Comparison of ENCODE assay signal across 8 cellular contexts in the genomic region with DNA sequence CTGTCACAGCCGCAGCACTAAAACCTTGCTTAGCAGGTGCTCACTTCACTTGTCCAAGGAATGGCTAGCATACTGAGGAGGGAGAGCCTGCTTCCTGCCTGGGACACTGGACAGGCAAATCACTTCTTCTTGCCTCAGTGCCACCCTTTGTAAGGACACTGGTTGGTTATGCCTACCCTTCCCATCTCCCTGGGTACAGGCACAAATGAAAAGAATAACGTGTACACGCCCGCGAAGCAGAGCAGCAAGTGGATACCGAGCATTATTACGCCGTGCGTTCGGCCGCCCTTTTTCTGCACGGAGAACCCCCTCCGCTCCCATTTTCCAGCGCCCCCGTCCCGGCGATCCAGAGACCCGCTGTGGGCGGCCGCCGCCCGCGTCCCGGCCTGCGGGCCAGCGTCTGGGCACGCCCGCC. TPM values are rescaled to one million over a fixed set of nuclear protein-coding genes. Genes with fewer than 3 reads are reported as not detected.
A peak's percentile ranks its signal among the peaks of the same experiment; 100 is the strongest.
DNase-seq lines count a peak whose midpoint lies in the region; ATAC-seq, FAIRE-seq and TF ChIP-seq lines count a peak whose summit lies in the region.

No MANE protein-coding gene starts in this region.

- H3K36me3 Mint-ChIP-seq in activated naive CD4-positive, alpha-beta T cell treated with anti-CD3 and anti-CD28 coated beads for 36 hours (ENCODE audit: low read depth), result peaks cover 3% of the 10 kb centered on the region
- no peaks in the 10 kb centered on the region for H3K36me3 Mint-ChIP-seq in stimulated activated memory B cell treated with anti-CD40 and anti-IgM and Interleukin-4, amounts not matched to agents 10 μg/mL and 1 μg/mL and 100 μg/mL, for 72 hours

- WGBS in K562 (ENCODE audit: insufficient coverage, low coverage, missing lambda C conversion rate), result 1% methylated on average over 17 of the region's 28 CpGs

- DNase-seq in activated naive CD4-positive, alpha-beta T cell treated with anti-CD3 and anti-CD28 coated beads for 36 hours, result peak; percentile 42
- DNase-seq in activated naive CD4-positive, alpha-beta T cell treated with Interleukin-2 at 50 U/mL for 16 hours, result no peak
- no peak for DNase-seq in MM.1S
- DNase-seq in K562 (ENCODE audit: extremely low read depth in 1 of 4, low spot score in 3 of 4), result peak in 2 of 4 experiments; percentile 19 to 20
- no peak for DNase-seq in keratinocyte (ENCODE audit: low read depth, low spot score)
- no peak for DNase-seq in D721Med (ENCODE audit: insufficient read length, low spot score)

- H3K9me1 ChIP-seq in K562 (ENCODE audit: control insufficient read depth, insufficient read depth, low read length), result no peaks in the 10 kb centered on the region
- H3K9me1 ChIP-seq in keratinocyte (ENCODE audit: control insufficient read depth, extremely low read depth, insufficient read depth, low read length), result no peaks in the 10 kb centered on the region

- H3K4me2 ChIP-seq in MM.1S (ENCODE audit: low read depth, low read length) (peak overlapping the region; percentile 81), K562 (ENCODE audit: insufficient read depth, low read length) (peak overlapping the region; percentile 100), keratinocyte (ENCODE audit: control insufficient read depth, extremely low read depth, insufficient read depth, low read depth, low read length) (peak overlapping the region; percentile 71)

- no peaks in the 10 kb centered on the region for H3K9me3 ChIP-seq in HEK293 (ENCODE audit: control insufficient read depth, insufficient read depth, low read depth, low read length)
- H3K9me3 ChIP-seq in MM.1S (replicated peaks; ENCODE audit: insufficient read depth, low read length), result no peaks in the 10 kb centered on the region
- no peaks in the 10 kb centered on the region for H3K9me3 ChIP-seq in K562 (replicated peaks; ENCODE audit: control insufficient read depth, insufficient read depth, low read depth, low read length)
- no peaks in the 10 kb centered on the region for H3K9me3 ChIP-seq in keratinocyte (ENCODE audit: control insufficient read depth, low read depth, low read length)

- H3K27me3 ChIP-seq in MM.1S (replicated peaks; ENCODE audit: insufficient read depth, low read length) (no peaks in the 10 kb centered on the region), K562 (ENCODE audit: control insufficient read depth in 2 of 2, insufficient read depth in 2 of 2, low read length in 2 of 2) (peaks cover 0 to 14% of the 10 kb centered on the region in 2 experiments; a peak in 4 of 5 replicates), keratinocyte (ENCODE audit: control insufficient read depth, extremely low read depth, insufficient read depth, low read length) (no peaks in the 10 kb centered on the region)

- peak overlapping the region; percentile 95 for H2AFZ ChIP-seq in MM.1S (ENCODE audit: low read length)
- peak overlapping the region; percentile 99 for H2AFZ ChIP-seq in K562 (ENCODE audit: low read depth, low read length)
- peak overlapping the region; percentile 23 for H2AFZ ChIP-seq in keratinocyte (ENCODE audit: control insufficient read depth, low read length)

- peaks cover 5% of the 10 kb centered on the region for H3F3A ChIP-seq in MM.1S (ENCODE audit: insufficient read depth, low read length)

- no TSS peak for BruUV-seq in K562 (replicated peaks; lab: Mats Ljungman, UMichigan)

- FAIRE-seq in K562 (lab: Jason Lieb, UNC) (no peak), keratinocyte (lab: Jason Lieb, UNC) (no peak), D721Med (lab: Jason Lieb, UNC) (no peak)

- no peak for TF ChIP-seq RAD21 in K562 (CRISPR knock-in tag; conservative IDR thresholded peaks at IDR 0.05 in 1 of 2, IDR thresholded peaks at IDR 0.05 in 1 of 2)

- H3K9ac ChIP-seq in MM.1S (ENCODE audit: low read length) (peak overlapping the region; percentile 53; the same call in 1 of the 2 replicates), K562 (ENCODE audit: insufficient read depth in 1 of 2, low read depth in 2 of 2, low read length in 2 of 2) (peak overlapping the region; percentile 61 to 94), keratinocyte (ENCODE audit: control insufficient read depth, extremely low read depth, insufficient read depth, low read length) (peak overlapping the region; percentile 25)

- TF ChIP-seq EP300 in K562 (IDR thresholded peaks at IDR 0.05; ENCODE audit: low read length), result no peak

- H3K36me3 ChIP-seq in HEK293 (ENCODE audit: control insufficient read depth in 2 of 2, insufficient read depth in 1 of 2, low read length in 2 of 2) (no peaks in the 10 kb centered on the region), MM.1S (replicated peaks; ENCODE audit: insufficient read depth, low read length) (no peaks in the 10 kb centered on the region), K562 (ENCODE audit: control insufficient read depth, insufficient read depth, low read length) (no peaks in the 10 kb centered on the region), keratinocyte (ENCODE audit: control insufficient read depth in 2 of 2, extremely low read depth in 1 of 2, insufficient read depth in 2 of 2, low read length in 2 of 2) (no peaks in the 10 kb centered on the region)

- H3K4me1 ChIP-seq in HEK293 (ENCODE audit: control insufficient read depth, insufficient read depth, low read length) (peaks cover 17% of the 10 kb centered on the region), MM.1S (ENCODE audit: low read length) (peaks cover 16% of the 10 kb centered on the region), K562 (replicated peaks in 1 of 2; ENCODE audit: control insufficient read depth in 2 of 2, insufficient read depth in 2 of 2, low read length in 2 of 2) (peaks cover 17 to 19% of the 10 kb centered on the region in 2 experiments), keratinocyte (ENCODE audit: control insufficient read depth, extremely low read depth, insufficient read depth, low read length) (peaks cover 46% of the 10 kb centered on the region)

- peak overlapping the region; percentile 78 for H3K4me3 ChIP-seq in HEK293 (ENCODE audit: low read depth, low read length)
- H3K4me3 ChIP-seq in MM.1S (ENCODE audit: low read length), result peak overlapping the region; percentile 70
- H3K4me3 ChIP-seq in K562, result peak overlapping the region; percentile 73
- peak overlapping the region; percentile 45 to 81 (median 68) for H3K4me3 ChIP-seq in keratinocyte (ENCODE audit: control insufficient read depth in 2 of 3, extremely low read depth in 1 of 3, insufficient read depth in 2 of 3, low read depth in 1 of 3, low read length in 3 of 3)

- dilution Hi-C loops in keratinocyte (cut with MboI; ENCODE audit: extremely low pct_ligation_motif_present, low sequenced_read_pairs), result no loop called here

- peaks cover 65% of the 10 kb centered on the region for H3K4me1 Mint-ChIP-seq in activated naive CD4-positive, alpha-beta T cell treated with anti-CD3 and anti-CD28 coated beads for 36 hours (ENCODE audit: low read depth)
- peaks cover 65% of the 10 kb centered on the region for H3K4me1 Mint-ChIP-seq in stimulated activated memory B cell treated with anti-CD40 and anti-IgM and Interleukin-4, amounts not matched to agents 10 μg/mL and 1 μg/mL and 100 μg/mL, for 72 hours

- ATAC-seq in K562, result peak; percentile 18
- ATAC-seq in stimulated activated memory B cell treated with anti-CD40 and anti-IgM and Interleukin-4, amounts not matched to agents 10 μg/mL and 1 μg/mL and 100 μg/mL, for 72 hours, result peak; percentile 31

- in situ Hi-C loops in K562 (cut with MboI), result loop anchor here (5.0 kb wide), 1 partner anchor 120 kb away; a partner anchor contains a TSS

- H3K4me3 Mint-ChIP-seq in activated naive CD4-positive, alpha-beta T cell treated with anti-CD3 and anti-CD28 coated beads for 36 hours, result peak overlapping the region; percentile 76
- H3K4me3 Mint-ChIP-seq in stimulated activated memory B cell treated with anti-CD40 and anti-IgM and Interleukin-4, amounts not matched to agents 10 μg/mL and 1 μg/mL and 100 μg/mL, for 72 hours, result peak overlapping the region; percentile 78

- peak overlapping the region; percentile 86 for H3K27ac Mint-ChIP-seq in activated naive CD4-positive, alpha-beta T cell treated with anti-CD3 and anti-CD28 coated beads for 36 hours
- H3K27ac Mint-ChIP-seq in stimulated activated memory B cell treated with anti-CD40 and anti-IgM and Interleukin-4, amounts not matched to agents 10 μg/mL and 1 μg/mL and 100 μg/mL, for 72 hours, result peak overlapping the region; percentile 70

- intact Hi-C loops in activated naive CD4-positive, alpha-beta T cell treated with anti-CD3 and anti-CD28 coated beads for 36 hours (cut with micrococcal nuclease), result loop anchor here (1.0 kb wide), 1 partner anchor 48 kb away; no protein-coding TSS in a partner anchor
- intact Hi-C loops in K562 (cut with micrococcal nuclease), result loop anchor here (10.0 kb wide), 1 partner anchor 258 kb away; no protein-coding TSS in a partner anchor

- no peaks in the 10 kb centered on the region for H3K9me3 Mint-ChIP-seq in activated naive CD4-positive, alpha-beta T cell treated with anti-CD3 and anti-CD28 coated beads for 36 hours
- no peaks in the 10 kb centered on the region for H3K9me3 Mint-ChIP-seq in stimulated activated memory B cell treated with anti-CD40 and anti-IgM and Interleukin-4, amounts not matched to agents 10 μg/mL and 1 μg/mL and 100 μg/mL, for 72 hours

- H3K79me2 ChIP-seq in MM.1S (ENCODE audit: low read length) (peaks cover 42% of the 10 kb centered on the region), K562 (ENCODE audit: control insufficient read depth, insufficient read depth, low read length) (peaks cover 17% of the 10 kb centered on the region; the same call in 2 of the 3 replicates), keratinocyte (ENCODE audit: control insufficient read depth, insufficient read depth, low read length) (peaks cover 29% of the 10 kb centered on the region)

- CTCF ChIA-PET in activated naive CD4-positive, alpha-beta T cell treated with anti-CD3 and anti-CD28 coated beads for 36 hours (lab: Charles Lee), result no interaction called here
- CTCF ChIA-PET in HEK293 (lab: Yijun Ruan, JAX), result interaction anchor here (0.6 kb wide), 1 partner anchor 263 kb away, joined by 4 read pairs; no protein-coding TSS in a partner anchor
- CTCF ChIA-PET in K562 (lab: Yijun Ruan, JAX; ENCODE audit: low intra/inter-chr PET ratio), result no interaction called here

- H3K9me2 ChIP-seq in MM.1S (replicated peaks; ENCODE audit: insufficient read depth, low read length), result no peaks in the 10 kb centered on the region

- H3K27ac ChIP-seq in HEK293 (ENCODE audit: extremely low read depth, low read depth, low read length) (peak overlapping the region; percentile 82; the same call in 1 of the 2 replicates), MM.1S (ENCODE audit: low read length) (peak overlapping the region; percentile 1; the same call in 1 of the 2 replicates), K562 (ENCODE audit: extremely low read depth, low read depth, low read length) (peak overlapping the region; percentile 32; the same call in 1 of the 3 replicates), keratinocyte (ENCODE audit: control insufficient read depth, insufficient read depth, low read length) (peak overlapping the region; percentile 4)

- no peak for TF ChIP-seq CTCF in HEK293 (tag by site-specific recombination; IDR thresholded peaks at IDR 0.05)
- TF ChIP-seq CTCF in MM.1S (IDR thresholded peaks at IDR 0.05; ENCODE audit: low read length), result no peak
- TF ChIP-seq CTCF in K562 (IDR thresholded peaks at IDR 0.05 in 2 of 3, conservative IDR thresholded peaks at IDR 0.05 in 1 of 3; ENCODE audit: insufficient read depth in 2 of 3, low read depth in 1 of 3, low read length in 3 of 3), result no peak
- no peak for TF ChIP-seq CTCF in keratinocyte (optimal IDR thresholded peaks at IDR 0.05 in 1 of 3, IDR thresholded peaks at IDR 0.05 in 1 of 3, conservative IDR thresholded peaks at IDR 0.05 in 1 of 3; ENCODE audit: extremely low read depth in 1 of 3, insufficient read depth in 2 of 3, low read length in 3 of 3)
- no peak for TF ChIP-seq CTCF in D721Med (IDR thresholded peaks at IDR 0.05; ENCODE audit: insufficient read depth, missing control alignments)

- H4K20me1 ChIP-seq in MM.1S (ENCODE audit: insufficient read depth, low read length), result no peaks in the 10 kb centered on the region
- H4K20me1 ChIP-seq in K562 (replicated peaks; ENCODE audit: control insufficient read depth, insufficient read depth, low read length), result 0 out of 2 replicates have a peak, but pooled peaks cover 4% of the 10 kb centered on the region
- no peaks in the 10 kb centered on the region for H4K20me1 ChIP-seq in keratinocyte (ENCODE audit: control insufficient read depth, extremely low read depth, insufficient read depth, low read length)

- POLR2A ChIA-PET in HEK293 (lab: Yijun Ruan, JAX) (no interaction called here), K562 (lab: Yijun Ruan, JAX) (no interaction called here)

- no peaks in the 10 kb centered on the region for H3K27me3 Mint-ChIP-seq in activated naive CD4-positive, alpha-beta T cell treated with anti-CD3 and anti-CD28 coated beads for 36 hours (ENCODE audit: low read depth)
- no peaks in the 10 kb centered on the region for H3K27me3 Mint-ChIP-seq in stimulated activated memory B cell treated with anti-CD40 and anti-IgM and Interleukin-4, amounts not matched to agents 10 μg/mL and 1 μg/mL and 100 μg/mL, for 72 hours

- no peak for TF ChIP-seq POLR2A in K562 (conservative IDR thresholded peaks at IDR 0.05)

RNA-seq across cellular contexts. Expression of a gene that starts 0.3 kb away (rescaled TPM):
- 10 to 100 TPM; 36.8 to 39.2 TPM for total RNA-seq in activated naive CD4-positive, alpha-beta T cell treated with anti-CD3 and anti-CD28 coated beads for 36 hours
- 6.5 and 17.9 TPM in 2 replicates for total RNA-seq in K562 (2011; cell fraction: chromatin; rRNA removed; ENCODE audit: low replicate concordance)
- total RNA-seq in K562 (2011; cell fraction: nucleolus; rRNA removed), result 2.9 and 3.3 TPM in 2 replicates
- 4.8 and 5.3 TPM in 2 replicates for total RNA-seq in K562 (2011; cell fraction: nucleoplasm; rRNA removed)
- total RNA-seq in K562 (2014; rRNA removed) (6.4 and 7.0 TPM in 2 replicates), K562 (2014; rRNA removed; fragmentation: Illumina TruSeq; extraction: Trizol) (6.4 and 7.5 TPM in 2 replicates), K562 (2015; rRNA removed; fragmentation: Illumina TruSeq; extraction: Trizol) (5.9 and 6.1 TPM in 2 replicates), K562 (2021) (4.9 and 5.5 TPM in 2 replicates)
- polyA plus RNA-seq in K562 (2011; rRNA removed) (9.8 and 11.3 TPM in 2 replicates), K562 (2014; fragmentation: Illumina TruSeq; extraction: Trizol) (4.8 and 5.6 TPM in 2 replicates), K562 (2014; fragmentation: Nextera tagmentation; extraction: Ambion mirVana) (1 to 10 TPM; 2.5 to 3.5 TPM), K562 (2014; rRNA removed) (7.9 and 8.2 TPM in 2 replicates), keratinocyte (10.2 to 18.5 TPM (median 10.7 TPM) in 3 replicates)
- 2.4 and 6.1 TPM in 2 replicates for polyA plus RNA-seq in K562 (2011; cell fraction: cytosol; rRNA removed)
- polyA plus RNA-seq in K562 (2011; cell fraction: nucleus; rRNA removed), result 7.4 and 11.0 TPM in 2 replicates
- polyA plus RNA-seq in K562 (2012), result 5.9 and 7.4 TPM in 2 replicates
- 17.1 and 19.6 TPM in 2 replicates for polyA minus RNA-seq in K562 (2011; rRNA and poly(A)+ RNA removed)
- 3.5 and 6.9 TPM in 2 replicates for polyA minus RNA-seq in K562 (2011; cell fraction: cytosol; rRNA and poly(A)+ RNA removed)
- polyA minus RNA-seq in K562 (2011; cell fraction: nucleus; rRNA and poly(A)+ RNA removed), result 5.8 and 9.0 TPM in 2 replicates
- polyA plus RNA-seq in keratinocyte (2011; ENCODE audit: low read depth), result 25.5 TPM
- polyA plus RNA-seq in keratinocyte (2011; cell fraction: cytosol; rRNA removed), result 9.3 and 15.5 TPM in 2 replicates
- 14.0 and 18.0 TPM in 2 replicates for polyA plus RNA-seq in keratinocyte (2011; cell fraction: nucleus; rRNA removed)
- polyA plus RNA-seq in keratinocyte (2012; ENCODE audit: low replicate concordance), result 10.0 and 15.7 TPM in 2 replicates
- polyA minus RNA-seq in keratinocyte, result 2.8 to 13.3 TPM (median 8.2 TPM) in 3 replicates
- 5.4 TPM for polyA minus RNA-seq in keratinocyte (2011; cell fraction: cytosol; rRNA and poly(A)+ RNA removed)
- polyA minus RNA-seq in keratinocyte (2011; cell fraction: nucleus; rRNA and poly(A)+ RNA removed), result 3.4 and 9.7 TPM in 2 replicates

Comparison
In these comparisons a context has a peak if more than half of its experiments do, and no peak if none do; other contexts are left out.
1. H3K27ac ChIP-seq: peak in every context shown above with its lines; median percentile 82 in HEK293; 32 in K562; 4 in keratinocyte; 1 in MM.1S.
2. H2AFZ ChIP-seq: peak in every context shown above with its lines; median percentile 99 in K562; 95 in MM.1S; 23 in keratinocyte.
3. H3K9ac ChIP-seq: peak in every context shown above with its lines; median percentile 78 in K562; 53 in MM.1S; 25 in keratinocyte.